15 cellular contexts compared by ENCODE assay signal in genomic region chr5:178234121-178234752, GRCh38. TPM values are rescaled to one million over a fixed set of nuclear protein-coding genes. Genes with fewer than 3 reads are reported as not detected.
DNase-seq lines count a peak whose midpoint lies in the region; ATAC-seq and TF ChIP-seq lines count a peak whose summit lies in the region.
"Had no signal": no experiment of that assay in that cellular context is flagged by ENCODE, and none has a peak within 500 bp of the region (broad histone marks: within the 10 kb centered on the region; RNA-seq: fewer than 3 reads in every experiment).

No MANE protein-coding gene starts in this region.

- H3K9ac ChIP-seq in Karpas-422 (ENCODE audit: low read length), result peak overlapping the region; percentile 44
- H3K9ac ChIP-seq in parathyroid adenoma, result no peak overlapping the region
- H3K9ac ChIP-seq: SK-N-SH had no signal

- H3K27me3 Mint-ChIP-seq in chondrocyte (ENCODE audit: low read depth), result no peaks in the 10 kb centered on the region
- peaks cover 7% of the 10 kb centered on the region for H3K27me3 Mint-ChIP-seq in glutamatergic neuron (ENCODE audit: unreplicated experiment)
- no peaks in the 10 kb centered on the region for H3K27me3 Mint-ChIP-seq in Caco-2 (ENCODE audit: insufficient read depth, unreplicated experiment)

- CTCF ChIA-PET in Caco-2 (lab: Charles Lee), result no interaction called here

- peak overlapping the region; percentile 28 for H3K4me2 ChIP-seq in Karpas-422 (ENCODE audit: low read depth, low read length, poor library complexity, severe bottlenecking)
- no peak overlapping the region for H3K4me2 ChIP-seq in parathyroid adenoma (ENCODE audit: low read length)
- H3K4me2 ChIP-seq: SK-N-SH had no signal

- ATAC-seq in Right ventricle myocardium superior (ENCODE audit: poor library complexity), result no peak
- no peak for ATAC-seq in Right ventricle myocardium inferior

- TF ChIP-seq CTCF in chondrocyte (IDR thresholded peaks at IDR 0.05), result no peak
- TF ChIP-seq CTCF in parathyroid adenoma (IDR thresholded peaks at IDR 0.05), result no peak
- TF ChIP-seq CTCF in glutamatergic neuron (IDR thresholded peaks at IDR 0.05; ENCODE audit: partially characterized antibody, unreplicated experiment), result no peak
- no peak for TF ChIP-seq CTCF in Caco-2 (IDR thresholded peaks at IDR 0.05; ENCODE audit: insufficient read depth in 1 of 2, low read depth in 1 of 2, low read length in 1 of 2, severe bottlenecking in 1 of 2, unreplicated experiment in 1 of 2)

- H2AFZ ChIP-seq in Karpas-422 (ENCODE audit: low read length), result no peak overlapping the region
- H2AFZ ChIP-seq in parathyroid adenoma, result peak overlapping the region; percentile 47

- no peaks in the 10 kb centered on the region for H3K9me2 ChIP-seq in Karpas-422 (replicated peaks; ENCODE audit: insufficient read depth, low read length)
- H3K9me2 ChIP-seq: SK-N-SH had no signal

- H3K4me3 ChIP-seq in Karpas-422 (ENCODE audit: low read length) (no peak overlapping the region), parathyroid adenoma (ENCODE audit: low read depth, low read length) (no peak overlapping the region), Caco-2 (ENCODE audit: low read depth, low read length) (no peak overlapping the region)
- H3K4me3 ChIP-seq: Peyer's patch, right atrium auricular region had no signal

- no peaks in the 10 kb centered on the region for H3K9me3 ChIP-seq in Karpas-422 (ENCODE audit: low read length)
- no peaks in the 10 kb centered on the region for H3K9me3 ChIP-seq in parathyroid adenoma (ENCODE audit: control insufficient read depth, low read length)
- no peaks in the 10 kb centered on the region for H3K9me3 ChIP-seq in Caco-2
- H3K9me3 ChIP-seq: Peyer's patch, right atrium auricular region, SK-N-SH had no signal

- DNase-seq in Right ventricle myocardium superior (peak; percentile 34), Right ventricle myocardium inferior (ENCODE audit: missing footprints) (no peak), Karpas-422 (no peak), chondrocyte (ENCODE audit: low spot score) (peak; percentile 59), glutamatergic neuron (no peak), HCEC 1CT (no peak), Caco-2 (no peak)
- DNase-seq: NCI-H2107 had no signal

- H3K4me1 ChIP-seq in Karpas-422 (ENCODE audit: low read length), result peaks cover 56% of the 10 kb centered on the region
- H3K4me1 ChIP-seq in parathyroid adenoma, result peaks cover 7% of the 10 kb centered on the region
- H3K4me1 ChIP-seq in Caco-2, result peaks cover 14% of the 10 kb centered on the region

- no peak overlapping the region for H3K4me3 Mint-ChIP-seq in chondrocyte (ENCODE audit: unreplicated experiment)
- no peak overlapping the region for H3K4me3 Mint-ChIP-seq in glutamatergic neuron (ENCODE audit: unreplicated experiment)
- no peak overlapping the region for H3K4me3 Mint-ChIP-seq in Caco-2 (ENCODE audit: unreplicated experiment)

- no TSS peak for BruUV-seq in Caco-2 (replicated peaks; lab: Mats Ljungman, UMichigan)

- peak overlapping the region; percentile 50 for H3K27ac ChIP-seq in Karpas-422 (ENCODE audit: low read length)
- H3K27ac ChIP-seq in parathyroid adenoma, result no peak overlapping the region

- H3K4me1 Mint-ChIP-seq in chondrocyte (ENCODE audit: low read depth) (peaks cover 30% of the 10 kb centered on the region), glutamatergic neuron (ENCODE audit: low read depth, unreplicated experiment) (peaks cover 18% of the 10 kb centered on the region), Caco-2 (ENCODE audit: low read depth, unreplicated experiment) (peaks cover 12% of the 10 kb centered on the region)

- H3K27me3 ChIP-seq in Karpas-422 (ENCODE audit: low read length), result no peaks in the 10 kb centered on the region
- H3K27me3 ChIP-seq in parathyroid adenoma (ENCODE audit: control insufficient read depth, insufficient read depth, low read length), result no peaks in the 10 kb centered on the region
- no peaks in the 10 kb centered on the region for H3K27me3 ChIP-seq in Caco-2 (replicated peaks; ENCODE audit: control insufficient read depth, insufficient read depth, low read length)
- H3K27me3 ChIP-seq: Peyer's patch, right atrium auricular region had no signal

- H3K36me3 ChIP-seq in Karpas-422 (ENCODE audit: insufficient read depth, low read length) (peaks cover 15% of the 10 kb centered on the region), parathyroid adenoma (ENCODE audit: control insufficient read depth, insufficient read depth, low read length) (no peaks in the 10 kb centered on the region), Caco-2 (ENCODE audit: control insufficient read depth, insufficient read depth, low read length) (0 out of 2 replicates have a peak, but pooled peaks cover 4% of the 10 kb centered on the region)

- H3K27ac Mint-ChIP-seq in chondrocyte (ENCODE audit: unreplicated experiment) (no peak overlapping the region), glutamatergic neuron (ENCODE audit: unreplicated experiment) (no peak overlapping the region), Caco-2 (ENCODE audit: unreplicated experiment) (no peak overlapping the region)

- intact Hi-C loops in Right ventricle myocardium superior (cut with DNase I) (no loop called here), Right ventricle myocardium inferior (cut with DNase I) (no loop called here), Caco-2 (cut with micrococcal nuclease; ENCODE audit: unreplicated experiment) (no loop called here)

- no peaks in the 10 kb centered on the region for H3K9me3 Mint-ChIP-seq in chondrocyte (ENCODE audit: low read depth)
- peaks cover 7% of the 10 kb centered on the region for H3K9me3 Mint-ChIP-seq in glutamatergic neuron (ENCODE audit: unreplicated experiment)
- H3K9me3 Mint-ChIP-seq in Caco-2 (ENCODE audit: unreplicated experiment), result no peaks in the 10 kb centered on the region

- peaks cover 29% of the 10 kb centered on the region for H3K79me2 ChIP-seq in Karpas-422 (ENCODE audit: low read length)
- no peaks in the 10 kb centered on the region for H3K79me2 ChIP-seq in parathyroid adenoma

- peaks cover 20% of the 10 kb centered on the region for H4K20me1 ChIP-seq in Karpas-422 (ENCODE audit: insufficient read depth, low read depth, low read length)

- H3K36me3 Mint-ChIP-seq in chondrocyte (ENCODE audit: low read depth) (peaks cover 9% of the 10 kb centered on the region), glutamatergic neuron (ENCODE audit: unreplicated experiment) (peaks cover 4% of the 10 kb centered on the region), Caco-2 (ENCODE audit: insufficient read depth, unreplicated experiment) (peaks cover 21% of the 10 kb centered on the region)

- POLR2A ChIA-PET in Caco-2 (lab: Charles Lee), result no interaction called here

RNA-seq across cellular contexts. Expression of gene PHYKPL, which starts 1.6 kb away (rescaled TPM):
- 34.4 TPM for total RNA-seq in Right ventricle myocardium superior
- 34.5 TPM for total RNA-seq in Right ventricle myocardium inferior
- 116 and 118 TPM in 2 replicates for total RNA-seq in Karpas-422 (2014; rRNA removed; shearing (Covaris generic); ENCODE audit: low replicate concordance)
- 40.0 to 49.1 TPM (median 43.8 TPM) in 3 replicates for total RNA-seq in chondrocyte
- 89.7 TPM for total RNA-seq in glutamatergic neuron (ENCODE audit: unreplicated experiment)
- total RNA-seq in Caco-2 (2022), result 78.2 and 82.1 TPM in 2 replicates

RNA-seq across cellular contexts. Expression of gene HNRNPAB, which starts 29.9 kb away (rescaled TPM):
- total RNA-seq in Right ventricle myocardium superior (83.4 TPM), Right ventricle myocardium inferior (85.6 TPM), chondrocyte (152 to 215 TPM (median 156 TPM) in 3 replicates), glutamatergic neuron (ENCODE audit: unreplicated experiment) (281 TPM), Caco-2 (2022) (286 and 295 TPM in 2 replicates)
- 75.7 and 136 TPM in 2 replicates for total RNA-seq in Karpas-422 (2014; rRNA removed; shearing (Covaris generic); ENCODE audit: low replicate concordance)

RNA-seq across cellular contexts. Expression of gene GMCL2, which starts 47.1 kb away (rescaled TPM):
- total RNA-seq in Right ventricle myocardium superior (not detected), Right ventricle myocardium inferior (not detected), chondrocyte (not detected in 3 replicates), glutamatergic neuron (ENCODE audit: unreplicated experiment) (not detected), Caco-2 (2022) (not detected in 2 replicates)
- not detected in 2 replicates for total RNA-seq in Karpas-422 (2014; rRNA removed; shearing (Covaris generic); ENCODE audit: low replicate concordance)
- total RNA-seq: activated CD8-positive, alpha-beta memory T cell treated with anti-CD3 and anti-CD28 coated beads for 36 hours; dermis blood vessel endothelial cell; lower leg skin; Peyer's patch; right atrium auricular region had no signal

Comparison
In these comparisons a context has a peak if more than half of its experiments do, and no peak if none do; other contexts are left out.
1. DNase-seq: peak in Right ventricle myocardium superior (single experiment) and chondrocyte (single experiment); none in Right ventricle myocardium inferior (single experiment), Karpas-422 (single experiment), glutamatergic neuron (single experiment), HCEC 1CT (single experiment) and Caco-2 (0 of 2).